Comparison of ENCODE assay signal across 13 cellular contexts in the genomic region with DNA sequence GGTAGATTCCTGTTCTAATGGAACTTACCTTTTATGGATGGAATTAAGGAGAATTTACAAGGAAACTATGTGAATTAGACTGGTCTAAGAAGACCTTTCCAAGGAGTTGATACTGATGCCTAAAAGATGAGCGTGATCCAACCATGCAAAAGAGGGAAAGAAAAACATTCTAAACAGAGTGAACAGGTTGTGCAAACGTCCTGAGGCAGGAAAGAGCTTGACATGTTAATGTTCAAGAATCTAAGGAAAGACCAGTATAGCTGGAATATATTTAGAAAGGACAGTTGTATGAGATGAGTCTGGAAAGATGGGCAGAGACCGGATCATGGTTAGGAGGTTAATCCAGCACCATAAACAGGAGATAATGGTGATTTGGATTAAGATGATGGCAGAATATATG. TPM values are rescaled to one million over a fixed set of nuclear protein-coding genes. Genes with fewer than 3 reads are reported as not detected.
DNase-seq lines count a peak whose midpoint lies in the region; ATAC-seq and TF ChIP-seq lines count a peak whose summit lies in the region.
"Had no signal": no experiment of that assay in that cellular context is flagged by ENCODE, and none has a peak within 500 bp of the region (broad histone marks: within the 10 kb centered on the region; RNA-seq: fewer than 3 reads in every experiment).

No MANE protein-coding gene starts in this region.

- BruUV-seq in Caco-2 (replicated peaks; lab: Mats Ljungman, UMichigan): no TSS peak

- DNase-seq in Caco-2 (no peak), HL-60 (ENCODE audit: low read depth in 1 of 2, low spot score in 1 of 2) (no peak), heart right ventricle (no peak), AG20443 (ENCODE audit: low spot score) (no peak)
- DNase-seq in naive thymus-derived CD4-positive, alpha-beta T cell: no peak
- no peak for DNase-seq in effector CD8-positive, alpha-beta T cell (lab: John Stamatoyannopoulos, UW)
- DNase-seq: activated CD4-positive, alpha-beta T cell treated with anti-CD3 and anti-CD28 coated beads, Interleukin-2, amount 50 U/mL, for 1 hour; aorta; head of caudate nucleus; NCI-H1694; stimulated activated CD4-positive, alpha-beta T cell treated with anti-CD3 and anti-CD28 coated beads, Interleukin-4, amount 100 ng/mL, for 24 hours had no signal

- peaks cover 23% of the 10 kb centered on the region for H3K36me3 Mint-ChIP-seq in Caco-2 (ENCODE audit: insufficient read depth, unreplicated experiment)
- H3K36me3 Mint-ChIP-seq in activated T-helper 17 cell treated with anti-CD3 and anti-CD28 coated beads, Interleukin-2, amount 50 U/mL, for 72 hours (ENCODE audit: low read depth): peaks cover 11% of the 10 kb centered on the region
- H3K36me3 Mint-ChIP-seq in naive thymus-derived CD4-positive, alpha-beta T cell: peaks cover 0 to 3% (median 0%) of the 10 kb centered on the region in 5 donors

- POLR2A ChIA-PET in Caco-2 (lab: Charles Lee): no interaction called here
- POLR2A ChIA-PET in naive thymus-derived CD4-positive, alpha-beta T cell (lab: Charles Lee): interaction anchor here (0.5 to 4.7 kb wide), 3 partner anchors 55 to 265 kb away, joined by 3 to 48 read pairs (median 4); no protein-coding TSS in a partner anchor

- no peak overlapping the region for H3K27ac ChIP-seq in HL-60 (replicated peaks)
- H3K27ac ChIP-seq in naive thymus-derived CD4-positive, alpha-beta T cell (ENCODE audit: low read depth, low read length): no peak overlapping the region
- no peak overlapping the region for H3K27ac ChIP-seq in heart right ventricle

- H3K9me3 ChIP-seq in Caco-2: no peaks in the 10 kb centered on the region
- no peaks in the 10 kb centered on the region for H3K9me3 ChIP-seq in naive thymus-derived CD4-positive, alpha-beta T cell (ENCODE audit: control insufficient read depth in 2 of 3, low read length in 3 of 3)
- no peaks in the 10 kb centered on the region for H3K9me3 ChIP-seq in heart right ventricle

- 77 to 80% methylated on average over 3 of the region's 3 CpGs for WGBS in heart right ventricle, 2 donors

- H3K4me3 ChIP-seq in Caco-2 (ENCODE audit: low read depth, low read length) (no peak overlapping the region; the same call in 1 of the 2 replicates), HL-60 (replicated peaks; ENCODE audit: insufficient read depth, low read length) (peak overlapping the region; percentile 63), heart right ventricle (no peak overlapping the region)
- no peak overlapping the region for H3K4me3 ChIP-seq in naive thymus-derived CD4-positive, alpha-beta T cell (ENCODE audit: low read length)
- H3K4me3 ChIP-seq: lung had no signal

- H3K27me3 ChIP-seq in Caco-2 (replicated peaks; ENCODE audit: control insufficient read depth, insufficient read depth, low read length) (no peaks in the 10 kb centered on the region), HL-60 (ENCODE audit: insufficient read depth, poor library complexity, severe bottlenecking) (no peaks in the 10 kb centered on the region), heart right ventricle (no peaks in the 10 kb centered on the region)
- no peaks in the 10 kb centered on the region for H3K27me3 ChIP-seq in naive thymus-derived CD4-positive, alpha-beta T cell (ENCODE audit: control insufficient read depth in 2 of 2, insufficient read depth in 2 of 2, low read length in 2 of 2)

- no peaks in the 10 kb centered on the region for H3K36me3 ChIP-seq in Caco-2 (ENCODE audit: control insufficient read depth, insufficient read depth, low read length)
- H3K36me3 ChIP-seq in naive thymus-derived CD4-positive, alpha-beta T cell (ENCODE audit: control insufficient read depth in 2 of 3, insufficient read depth in 3 of 3, low read length in 3 of 3): no peaks in the 10 kb centered on the region
- no peaks in the 10 kb centered on the region for H3K36me3 ChIP-seq in heart right ventricle

- no peaks in the 10 kb centered on the region for H3K27me3 Mint-ChIP-seq in Caco-2 (ENCODE audit: insufficient read depth, unreplicated experiment)
- H3K27me3 Mint-ChIP-seq in activated T-helper 17 cell treated with anti-CD3 and anti-CD28 coated beads, Interleukin-2, amount 50 U/mL, for 72 hours: no peaks in the 10 kb centered on the region
- H3K27me3 Mint-ChIP-seq in naive thymus-derived CD4-positive, alpha-beta T cell: no peaks in the 10 kb centered on the region

- CTCF ChIA-PET in Caco-2 (lab: Charles Lee): no interaction called here
- CTCF ChIA-PET in naive thymus-derived CD4-positive, alpha-beta T cell (lab: Charles Lee): interaction anchor here (4.1 kb wide), 1 partner anchor 35 kb away, joined by 20 read pairs; no protein-coding TSS in a partner anchor

- ATAC-seq in activated T-helper 17 cell treated with anti-CD3 and anti-CD28 coated beads, Interleukin-2, amount 50 U/mL, for 72 hours (replicated peaks): no peak
- no peak for ATAC-seq in naive thymus-derived CD4-positive, alpha-beta T cell
- no peak for ATAC-seq in heart right ventricle

- intact Hi-C loops in Caco-2 (cut with micrococcal nuclease; ENCODE audit: unreplicated experiment): no loop called here
- intact Hi-C loops in naive thymus-derived CD4-positive, alpha-beta T cell (cut with micrococcal nuclease): no loop called here
- intact Hi-C loops in heart right ventricle (cut with DNase I): loop anchor here (5.0 to 10.0 kb wide), 16 partner anchors 36 to 922 kb away; a partner anchor contains a TSS

- H3K4me1 ChIP-seq in Caco-2 (peaks cover 4% of the 10 kb centered on the region; the same call in 1 of the 2 replicates), heart right ventricle (peaks cover 7 to 39% (median 25%) of the 10 kb centered on the region in 9 donors)
- peaks cover 18 to 21% of the 10 kb centered on the region in 2 donors for H3K4me1 ChIP-seq in naive thymus-derived CD4-positive, alpha-beta T cell (ENCODE audit: control insufficient read depth in 2 of 2, insufficient read depth in 2 of 2, low read length in 2 of 2)

- TF ChIP-seq CTCF in Caco-2 (IDR thresholded peaks at IDR 0.05; ENCODE audit: insufficient read depth in 1 of 2, low read depth in 1 of 2, low read length in 1 of 2, severe bottlenecking in 1 of 2, unreplicated experiment in 1 of 2): no peak
- no peak for TF ChIP-seq CTCF in HL-60 (IDR thresholded peaks at IDR 0.05; ENCODE audit: insufficient read depth, low read length)
- TF ChIP-seq CTCF in heart right ventricle (IDR thresholded peaks at IDR 0.05): no peak

- H3K27ac Mint-ChIP-seq in Caco-2 (ENCODE audit: unreplicated experiment): peak overlapping the region; percentile 95
- H3K27ac Mint-ChIP-seq in activated T-helper 17 cell treated with anti-CD3 and anti-CD28 coated beads, Interleukin-2, amount 50 U/mL, for 72 hours: no peak overlapping the region
- peak overlapping the region in 3 of 9 donors; percentile 18 to 48 (median 46) for H3K27ac Mint-ChIP-seq in naive thymus-derived CD4-positive, alpha-beta T cell

- no peaks in the 10 kb centered on the region for H3K9me3 Mint-ChIP-seq in Caco-2 (ENCODE audit: unreplicated experiment)
- H3K9me3 Mint-ChIP-seq in activated T-helper 17 cell treated with anti-CD3 and anti-CD28 coated beads, Interleukin-2, amount 50 U/mL, for 72 hours: no peaks in the 10 kb centered on the region
- no peaks in the 10 kb centered on the region for H3K9me3 Mint-ChIP-seq in naive thymus-derived CD4-positive, alpha-beta T cell

- peak overlapping the region; percentile 93 for H3K4me3 Mint-ChIP-seq in Caco-2 (ENCODE audit: unreplicated experiment)
- peak overlapping the region; percentile 92 for H3K4me3 Mint-ChIP-seq in activated T-helper 17 cell treated with anti-CD3 and anti-CD28 coated beads, Interleukin-2, amount 50 U/mL, for 72 hours
- peak overlapping the region in 6 of 10 donors; percentile 13 to 100 (median 81) for H3K4me3 Mint-ChIP-seq in naive thymus-derived CD4-positive, alpha-beta T cell

- peaks cover 27% of the 10 kb centered on the region for H3K4me1 Mint-ChIP-seq in Caco-2 (ENCODE audit: low read depth, unreplicated experiment)
- peaks cover 27% of the 10 kb centered on the region for H3K4me1 Mint-ChIP-seq in activated T-helper 17 cell treated with anti-CD3 and anti-CD28 coated beads, Interleukin-2, amount 50 U/mL, for 72 hours
- H3K4me1 Mint-ChIP-seq in naive thymus-derived CD4-positive, alpha-beta T cell: peaks cover 30 to 59% (median 43%) of the 10 kb centered on the region in 7 donors

RNA-seq across cellular contexts. Expression of a gene that starts 1.3 kb away (rescaled TPM):
- 20.1 and 22.0 TPM in 2 replicates for total RNA-seq in Caco-2 (2022)
- total RNA-seq in activated T-helper 17 cell treated with anti-CD3 and anti-CD28 coated beads, Interleukin-2, amount 50 U/mL, for 72 hours: 10 to 100 TPM in 1 of 2 donors, 1 to 10 TPM in 1; 6.1 to 17.3 TPM
- 10 to 100 TPM in 1 of 5 experiments, 1 to 10 TPM in 2, under 1 TPM in 2; 0.57 to 12.7 (median 1.1) TPM for total RNA-seq in naive thymus-derived CD4-positive, alpha-beta T cell
- 1 to 10 TPM in 1 of 2 donors, under 1 TPM in 1; 0.25 to 1.3 TPM for polyA plus RNA-seq in naive thymus-derived CD4-positive, alpha-beta T cell
- 1 to 10 TPM in 3 of 10 donors, under 1 TPM in 7; 0.13 to 2.4 (median 0.65) TPM for total RNA-seq in heart right ventricle
- under 1 TPM; 0.37 to 0.38 TPM for polyA plus RNA-seq in heart right ventricle

RNA-seq across cellular contexts. Expression of a gene that starts 2.6 kb away (rescaled TPM):
- 107 TPM in 2 replicates for total RNA-seq in Caco-2 (2022)
- 10 to 100 TPM; 20.9 to 26.9 TPM for total RNA-seq in activated T-helper 17 cell treated with anti-CD3 and anti-CD28 coated beads, Interleukin-2, amount 50 U/mL, for 72 hours
- 10 to 100 TPM; 19.9 to 42.3 (median 31.8) TPM for total RNA-seq in naive thymus-derived CD4-positive, alpha-beta T cell
- polyA plus RNA-seq in naive thymus-derived CD4-positive, alpha-beta T cell: 10 to 100 TPM; 28.3 to 34.4 TPM
- 10 to 100 TPM; 28.8 to 89.8 (median 41.4) TPM for total RNA-seq in heart right ventricle
- 10 to 100 TPM; 18.0 to 42.0 TPM for polyA plus RNA-seq in heart right ventricle

Comparison
In these comparisons a context has a peak if more than half of its experiments do, and no peak if none do; other contexts are left out.
1. intact Hi-C loops: an anchor here in heart right ventricle (5.0 to 10.0 kb wide); none called in Caco-2 and naive thymus-derived CD4-positive, alpha-beta T cell.